1 cellular context compared by ENCODE assay signal in genomic region chr5:10465726-10466125, GRCh38.
TF ChIP-seq lines count a peak whose summit lies in the region.

No MANE protein-coding gene starts in this region.

TF ChIP-seq in GM23338, 12 proteins besides CTCF, POLR2A, EP300 and RAD21:
- no peak for TF ChIP-seq ZNF462 (CRISPR knock-in tag; IDR thresholded peaks at IDR 0.05)
- no peak for TF ChIP-seq POLR2AphosphoS5 (IDR thresholded peaks at IDR 0.05; ENCODE audit: low read depth)
- TF ChIP-seq, protein P1, sequence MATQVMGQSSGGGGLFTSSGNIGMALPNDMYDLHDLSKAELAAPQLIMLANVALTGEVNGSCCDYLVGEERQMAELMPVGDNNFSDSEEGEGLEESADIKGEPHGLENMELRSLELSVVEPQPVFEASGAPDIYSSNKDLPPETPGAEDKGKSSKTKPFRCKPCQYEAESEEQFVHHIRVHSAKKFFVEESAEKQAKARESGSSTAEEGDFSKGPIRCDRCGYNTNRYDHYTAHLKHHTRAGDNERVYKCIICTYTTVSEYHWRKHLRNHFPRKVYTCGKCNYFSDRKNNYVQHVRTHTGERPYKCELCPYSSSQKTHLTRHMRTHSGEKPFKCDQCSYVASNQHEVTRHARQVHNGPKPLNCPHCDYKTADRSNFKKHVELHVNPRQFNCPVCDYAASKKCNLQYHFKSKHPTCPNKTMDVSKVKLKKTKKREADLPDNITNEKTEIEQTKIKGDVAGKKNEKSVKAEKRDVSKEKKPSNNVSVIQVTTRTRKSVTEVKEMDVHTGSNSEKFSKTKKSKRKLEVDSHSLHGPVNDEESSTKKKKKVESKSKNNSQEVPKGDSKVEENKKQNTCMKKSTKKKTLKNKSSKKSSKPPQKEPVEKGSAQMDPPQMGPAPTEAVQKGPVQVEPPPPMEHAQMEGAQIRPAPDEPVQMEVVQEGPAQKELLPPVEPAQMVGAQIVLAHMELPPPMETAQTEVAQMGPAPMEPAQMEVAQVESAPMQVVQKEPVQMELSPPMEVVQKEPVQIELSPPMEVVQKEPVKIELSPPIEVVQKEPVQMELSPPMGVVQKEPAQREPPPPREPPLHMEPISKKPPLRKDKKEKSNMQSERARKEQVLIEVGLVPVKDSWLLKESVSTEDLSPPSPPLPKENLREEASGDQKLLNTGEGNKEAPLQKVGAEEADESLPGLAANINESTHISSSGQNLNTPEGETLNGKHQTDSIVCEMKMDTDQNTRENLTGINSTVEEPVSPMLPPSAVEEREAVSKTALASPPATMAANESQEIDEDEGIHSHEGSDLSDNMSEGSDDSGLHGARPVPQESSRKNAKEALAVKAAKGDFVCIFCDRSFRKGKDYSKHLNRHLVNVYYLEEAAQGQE (IDR thresholded peaks at IDR 0.05; ENCODE audit: unreplicated experiment) = no peak
- no peak for TF ChIP-seq ZNF331 (CRISPR knock-in tag; IDR thresholded peaks at IDR 0.05; ENCODE audit: low read depth)
- no peak for TF ChIP-seq EZH2phosphoT487 (IDR thresholded peaks at IDR 0.05; ENCODE audit: unreplicated experiment)
- TF ChIP-seq EZH2 (IDR thresholded peaks at IDR 0.05; ENCODE audit: low read depth, unreplicated experiment) = no peak
